ENCODE assay signal across 13 cellular contexts in the genomic region with DNA sequence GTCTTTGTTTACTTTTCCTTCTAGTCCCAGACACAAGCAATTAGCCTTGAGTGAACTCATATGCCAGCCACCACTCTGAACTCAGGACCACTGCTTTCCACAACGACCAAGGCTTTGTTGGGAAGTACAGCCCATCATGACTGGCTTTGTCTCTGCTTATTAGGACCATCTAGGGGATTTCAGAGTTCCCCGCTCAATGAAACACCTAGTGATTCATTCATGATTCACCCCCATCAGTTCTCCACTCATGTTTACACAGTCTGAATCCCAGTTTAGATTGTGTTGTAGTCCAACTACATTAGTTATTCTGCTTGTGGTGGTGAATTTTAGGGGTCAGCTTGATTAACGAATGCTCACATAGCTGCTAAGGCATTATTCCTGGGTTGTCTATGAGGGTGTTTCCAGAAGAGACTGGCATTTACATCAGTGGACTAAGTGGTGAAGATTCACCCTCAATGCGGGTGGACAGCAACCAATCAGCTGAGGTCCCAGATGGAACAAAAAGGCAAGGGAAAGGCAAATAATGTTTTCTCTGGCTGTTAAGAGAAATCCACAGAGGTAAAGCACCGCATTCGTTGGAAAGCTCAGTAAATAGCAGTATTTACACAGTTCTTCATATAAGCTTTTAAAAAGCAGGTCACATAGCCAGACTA.
DNase-seq lines count a peak whose midpoint lies in the region; FAIRE-seq and TF ChIP-seq lines count a peak whose summit lies in the region.
"Had no signal": no experiment of that assay in that cellular context is flagged by ENCODE, and none has a peak within 500 bp of the region (broad histone marks: within the 10 kb centered on the region; RNA-seq: fewer than 3 reads in every experiment).

No MANE protein-coding gene starts in this region.

- intact Hi-C loops in activated CD4-positive, alpha-beta memory T cell treated with anti-CD3 and anti-CD28 coated beads for 36 hours (cut with micrococcal nuclease): loop anchor here (10.0 kb wide), 1 partner anchor 65 kb away; no protein-coding TSS in a partner anchor

- H3K4me1 Mint-ChIP-seq in activated CD4-positive, alpha-beta memory T cell treated with anti-CD3 and anti-CD28 coated beads for 36 hours (ENCODE audit: low read depth): no peaks in the 10 kb centered on the region
- H3K4me1 Mint-ChIP-seq: naive B cell had no signal

- no peak overlapping the region for H3K4me3 Mint-ChIP-seq in activated CD4-positive, alpha-beta memory T cell treated with anti-CD3 and anti-CD28 coated beads for 36 hours
- H3K4me3 Mint-ChIP-seq: naive B cell had no signal

- peak; percentile 86 for FAIRE-seq in RCC 7860 (lab: Jason Lieb, UNC)

- no peaks in the 10 kb centered on the region for H3K9me3 Mint-ChIP-seq in activated CD4-positive, alpha-beta memory T cell treated with anti-CD3 and anti-CD28 coated beads for 36 hours
- H3K9me3 Mint-ChIP-seq: naive B cell had no signal

- TF ChIP-seq CTCF in epithelial cell of esophagus (IDR thresholded peaks at IDR 0.05; ENCODE audit: insufficient read depth, low read depth, low read length, missing control alignments): no peak

- no peak overlapping the region for H3K27ac Mint-ChIP-seq in activated CD4-positive, alpha-beta memory T cell treated with anti-CD3 and anti-CD28 coated beads for 36 hours
- H3K27ac Mint-ChIP-seq: naive B cell had no signal

- CTCF ChIA-PET in activated CD4-positive, alpha-beta memory T cell treated with anti-CD3 and anti-CD28 coated beads for 36 hours (lab: Charles Lee): no interaction called here

- no peak overlapping the region for H3K4me3 ChIP-seq in epithelial cell of esophagus (ENCODE audit: low read length)
- H3K4me3 ChIP-seq in skeletal muscle cell (ENCODE audit: low read depth, low read length): no peak overlapping the region

- H3K27me3 Mint-ChIP-seq in activated CD4-positive, alpha-beta memory T cell treated with anti-CD3 and anti-CD28 coated beads for 36 hours: peaks cover 2% of the 10 kb centered on the region

- peak; percentile 1 for DNase-seq in GM04503 (ENCODE audit: low read depth)
- peak; percentile 87 for DNase-seq in RCC 7860 (ENCODE audit: low spot score)
- DNase-seq in epithelial cell of esophagus (ENCODE audit: low read depth): peak; percentile 89
- DNase-seq in skeletal muscle cell (ENCODE audit: low read depth): peak; percentile 82
- DNase-seq in NK-92 treated with Interleukin-12 subunit alpha and Interleukin-12 subunit beta, amount 100 ng/mL, for 24 hours (lab: John Stamatoyannopoulos, UW): no peak
- no peak for DNase-seq in activated CD4-positive, alpha-beta memory T cell treated with anti-CD3 and anti-CD28 coated beads for 36 hours
- DNase-seq in germinal center (ENCODE audit: low spot score): no peak
- DNase-seq: activated CD4-positive, alpha-beta T cell treated with anti-CD3 and anti-CD28 coated beads, Interleukin-2, amount 50 U/mL, for 4 hours; activated naive CD4-positive, alpha-beta T cell treated with anti-CD3 and anti-CD28 coated beads, Interleukin-2, amount 50 U/mL, for 16 hours; DND-41; naive B cell; NCI-H1105; stimulated activated CD4-positive, alpha-beta T cell treated with anti-CD3 and anti-CD28 coated beads, Interleukin-15, amount 100 ng/mL, for 24 hours had no signal

- POLR2A ChIA-PET in activated CD4-positive, alpha-beta memory T cell treated with anti-CD3 and anti-CD28 coated beads for 36 hours (lab: Charles Lee): no interaction called here

- no peaks in the 10 kb centered on the region for H3K36me3 Mint-ChIP-seq in activated CD4-positive, alpha-beta memory T cell treated with anti-CD3 and anti-CD28 coated beads for 36 hours
- H3K36me3 Mint-ChIP-seq: naive B cell had no signal

Comparison
In these comparisons a context has a peak if more than half of its experiments do, and no peak if none do; other contexts are left out.
1. DNase-seq: peak in GM04503 (single experiment), RCC 7860 (single experiment), epithelial cell of esophagus (single experiment) and skeletal muscle cell (single experiment); none in NK-92 treated with Interleukin-12 subunit alpha and Interleukin-12 subunit beta, amount 100 ng/mL, for 24 hours (single experiment), activated CD4-positive, alpha-beta memory T cell treated with anti-CD3 and anti-CD28 coated beads for 36 hours (single experiment) and germinal center (single experiment).